29 cellular contexts compared by ENCODE assay signal in genomic region chr4:85793256-85793655, GRCh38.
DNase-seq lines count a peak whose midpoint lies in the region; ATAC-seq and TF ChIP-seq lines count a peak whose summit lies in the region.
"Had no signal": no experiment of that assay in that cellular context is flagged by ENCODE, and none has a peak within 500 bp of the region (broad histone marks: within the 10 kb centered on the region; RNA-seq: fewer than 3 reads in every experiment).

No MANE protein-coding gene starts in this region.

- H2AFZ ChIP-seq in GM23248 (no peak overlapping the region), smooth muscle cell (ENCODE audit: low read depth) (no peak overlapping the region)
- H2AFZ ChIP-seq: parathyroid adenoma had no signal

- H3K9me2 ChIP-seq in GM23248 (ENCODE audit: insufficient read depth): no peaks in the 10 kb centered on the region; the same call in 1 of the 2 replicates

- peak overlapping the region; percentile 8 for H3K4me2 ChIP-seq in GM23248 (ENCODE audit: unreplicated experiment)
- H3K4me2 ChIP-seq in smooth muscle cell: peak overlapping the region; percentile 50
- H3K4me2 ChIP-seq: A549 had no signal

- H3K79me2 ChIP-seq in GM23248 (ENCODE audit: insufficient read depth): peaks cover 99% of the 10 kb centered on the region
- no peaks in the 10 kb centered on the region for H3K79me2 ChIP-seq in smooth muscle cell (ENCODE audit: low read depth)
- H3K79me2 ChIP-seq: parathyroid adenoma had no signal

- 91 to 96% methylated on average over 2 of the region's 2 CpGs for WGBS in GM23248 (ENCODE audit: low coverage in 1 of 2, low lambda C conversion rate in 2 of 2, missing lambda C conversion rate in 2 of 2), 2 experiments
- WGBS in smooth muscle cell (ENCODE audit: low lambda C conversion rate): 7% methylated on average over 2 of the region's 2 CpGs

- no peak for TF ChIP-seq CTCF in brain microvascular endothelial cell (IDR thresholded peaks at IDR 0.05; ENCODE audit: low read depth, low read length, missing control alignments)
- no peak for TF ChIP-seq CTCF in fibroblast of the aortic adventitia (IDR thresholded peaks at IDR 0.05; ENCODE audit: insufficient read depth, low read length)
- TF ChIP-seq CTCF in smooth muscle cell (IDR thresholded peaks at IDR 0.05; ENCODE audit: borderline replicate concordance, insufficient read depth, poor library complexity, severe bottlenecking): no peak
- no peak for TF ChIP-seq CTCF in endothelial cell (IDR thresholded peaks at IDR 0.05; ENCODE audit: unreplicated experiment)

- H3K9ac ChIP-seq in GM23248 (peak overlapping the region; percentile 7; the same call in 1 of the 2 replicates), smooth muscle cell (ENCODE audit: low read depth) (peak overlapping the region; percentile 1)
- H3K9ac ChIP-seq: parathyroid adenoma had no signal

- H3K4me3 ChIP-seq in GM23248: no peak overlapping the region
- H3K4me3 ChIP-seq in brain microvascular endothelial cell (ENCODE audit: low read depth, low read length): no peak overlapping the region
- no peak overlapping the region for H3K4me3 ChIP-seq in fibroblast of the aortic adventitia (ENCODE audit: low read depth, low read length)
- H3K4me3 ChIP-seq in smooth muscle cell: no peak overlapping the region
- H3K4me3 ChIP-seq: A549, cardiac muscle cell, skin epidermis, vagina had no signal

- no peak for ATAC-seq in GM18861 (IDR thresholded peaks at IDR 0.05; ENCODE audit: unreplicated experiment)
- ATAC-seq: A549; left colon; Panc1; stimulated activated naive CD8-positive, alpha-beta T cell treated with anti-CD3 and anti-CD28 coated beads, Interleukin-15, Interleukin-2, amounts not matched to agents 100 U/mL and 50 U/mL, for 24 hours had no signal

- no peaks in the 10 kb centered on the region for H3K36me3 Mint-ChIP-seq in endothelial cell (ENCODE audit: low read depth, unreplicated experiment)
- H3K36me3 Mint-ChIP-seq: CD8-positive, alpha-beta memory T cell; immature natural killer cell had no signal

- H3K4me3 Mint-ChIP-seq in endothelial cell (ENCODE audit: unreplicated experiment): no peak overlapping the region
- H3K4me3 Mint-ChIP-seq: activated CD4-positive, alpha-beta memory T cell treated with anti-CD3 and anti-CD28 coated beads, Interleukin-2, amount 10 ng/mL, durations not matched to agents 7 days and 5 days; activated T-helper 1 cell treated with anti-CD3 and anti-CD28 coated beads, Interleukin-12 subunit alpha, Interleukin-12 subunit beta, Interleukin-2, Interleukin-4 antibody, amounts not matched to agents 30 ng/mL and 10 ng/mL and 1 ng/mL, durations not matched to agents 14 hours and 24 hours and 36 hours; CD8-positive, alpha-beta memory T cell; immature natural killer cell; neural crest cell had no signal

- H3F3A ChIP-seq in GM23248 (ENCODE audit: insufficient read depth) (peaks cover 39% of the 10 kb centered on the region), smooth muscle cell (ENCODE audit: low read depth) (no peaks in the 10 kb centered on the region)

- no peaks in the 10 kb centered on the region for H4K20me1 ChIP-seq in GM23248 (ENCODE audit: insufficient read depth)
- H4K20me1 ChIP-seq in smooth muscle cell (ENCODE audit: low read depth): no peaks in the 10 kb centered on the region

- no peaks in the 10 kb centered on the region for H3K9me3 ChIP-seq in GM23248 (ENCODE audit: low read depth)
- no peaks in the 10 kb centered on the region for H3K9me3 ChIP-seq in smooth muscle cell (replicated peaks; ENCODE audit: low read depth)
- H3K9me3 ChIP-seq: A549, BE2C, vagina had no signal

- peaks cover 65% of the 10 kb centered on the region for H3K4me1 ChIP-seq in GM23248 (ENCODE audit: insufficient read depth)
- no peaks in the 10 kb centered on the region for H3K4me1 ChIP-seq in smooth muscle cell (ENCODE audit: low read depth)
- H3K4me1 ChIP-seq: A549, BE2C, parathyroid adenoma had no signal

- in situ Hi-C loops in GM23248 (cut with MboI) (no loop called here), brain microvascular endothelial cell (cut with HindIII; ENCODE audit: low pct_ligation_motif_present, low sequenced_read_pairs) (no loop called here)

- H3K27me3 ChIP-seq in GM23248 (replicated peaks; ENCODE audit: insufficient read depth) (no peaks in the 10 kb centered on the region), brain microvascular endothelial cell (replicated peaks) (no peaks in the 10 kb centered on the region), smooth muscle cell (ENCODE audit: low read depth) (no peaks in the 10 kb centered on the region)
- H3K27me3 ChIP-seq: BE2C, cardiac muscle cell, vagina had no signal

- H3K27ac Mint-ChIP-seq in endothelial cell (ENCODE audit: unreplicated experiment): no peak overlapping the region
- H3K27ac Mint-ChIP-seq: activated CD4-positive, alpha-beta memory T cell treated with anti-CD3 and anti-CD28 coated beads, Interleukin-2, amount 10 ng/mL, durations not matched to agents 7 days and 5 days; activated T-helper 1 cell treated with anti-CD3 and anti-CD28 coated beads, Interleukin-12 subunit alpha, Interleukin-12 subunit beta, Interleukin-2, Interleukin-4 antibody, amounts not matched to agents 30 ng/mL and 10 ng/mL and 1 ng/mL, durations not matched to agents 14 hours and 24 hours and 36 hours; CD8-positive, alpha-beta memory T cell; immature natural killer cell had no signal

- no peak for DNase-seq in GM23248
- DNase-seq in brain microvascular endothelial cell: no peak
- peak; percentile 54 for DNase-seq in fibroblast of the aortic adventitia (ENCODE audit: low read depth)
- DNase-seq in smooth muscle cell (lab: John Stamatoyannopoulos, UW; ENCODE audit: unreplicated experiment): no peak
- DNase-seq in caudate nucleus (lab: John Stamatoyannopoulos, UW): no peak
- no peak for DNase-seq in NCI-H82 treated with DMSO at 0.1 percent for 48 hours (lab: John Stamatoyannopoulos, UW; ENCODE audit: unreplicated experiment)
- DNase-seq in endothelial cell (ENCODE audit: low spot score): no peak
- DNase-seq: activated CD4-positive, alpha-beta memory T cell treated with anti-CD3 and anti-CD28 coated beads, Interleukin-2, amount 10 ng/mL, durations not matched to agents 7 days and 5 days; activated CD8-positive, alpha-beta memory T cell treated with anti-CD3 and anti-CD28 coated beads, Interleukin-2, amount 50 U/mL, for 48 hours; activated naive CD4-positive, alpha-beta T cell treated with anti-CD3 and anti-CD28 coated beads, Interleukin-2, amount 50 U/mL, for 16 hours; BE2C; CD8-positive, alpha-beta memory T cell; immature natural killer cell; left colon; mammary epithelial cell; NCI-H2029 treated with DMSO at 0.1 percent for 48 hours; NCI-H526; retina; Right ventricle myocardium superior; stimulated activated naive CD8-positive, alpha-beta T cell treated with anti-CD3 and anti-CD28 coated beads, Interleukin-15, Interleukin-2, amounts not matched to agents 100 U/mL and 50 U/mL, for 24 hours had no signal

- H3K27ac ChIP-seq in GM23248: peak overlapping the region; percentile 25; the same call in 1 of the 2 replicates
- H3K27ac ChIP-seq in brain microvascular endothelial cell: peak overlapping the region; percentile 33
- H3K27ac ChIP-seq in smooth muscle cell (ENCODE audit: low read depth): peak overlapping the region; percentile 24
- no peak overlapping the region for H3K27ac ChIP-seq in caudate nucleus (ENCODE audit: low read depth, low read length)
- H3K27ac ChIP-seq: A549, cardiac muscle cell, parathyroid adenoma, vagina had no signal

- peaks cover 7% of the 10 kb centered on the region for H3K4me1 Mint-ChIP-seq in endothelial cell (ENCODE audit: unreplicated experiment)
- H3K4me1 Mint-ChIP-seq: activated CD4-positive, alpha-beta memory T cell treated with anti-CD3 and anti-CD28 coated beads, Interleukin-2, amount 10 ng/mL, durations not matched to agents 7 days and 5 days; CD8-positive, alpha-beta memory T cell; immature natural killer cell; neural crest cell had no signal

- no peaks in the 10 kb centered on the region for H3K27me3 Mint-ChIP-seq in endothelial cell (ENCODE audit: unreplicated experiment)
- H3K27me3 Mint-ChIP-seq: activated CD4-positive, alpha-beta memory T cell treated with anti-CD3 and anti-CD28 coated beads, Interleukin-2, amount 10 ng/mL, durations not matched to agents 7 days and 5 days; CD8-positive, alpha-beta memory T cell had no signal

- H3K36me3 ChIP-seq in GM23248 (ENCODE audit: low read depth): no peaks in the 10 kb centered on the region
- H3K36me3 ChIP-seq in brain microvascular endothelial cell (replicated peaks): no peaks in the 10 kb centered on the region
- H3K36me3 ChIP-seq in smooth muscle cell (ENCODE audit: low read depth): no peaks in the 10 kb centered on the region
- H3K36me3 ChIP-seq: BE2C, cardiac muscle cell, vagina had no signal

- H3K9me3 Mint-ChIP-seq in endothelial cell (ENCODE audit: unreplicated experiment): no peaks in the 10 kb centered on the region
- H3K9me3 Mint-ChIP-seq: activated CD4-positive, alpha-beta memory T cell treated with anti-CD3 and anti-CD28 coated beads, Interleukin-2, amount 10 ng/mL, durations not matched to agents 7 days and 5 days; activated T-helper 1 cell treated with anti-CD3 and anti-CD28 coated beads, Interleukin-12 subunit alpha, Interleukin-12 subunit beta, Interleukin-2, Interleukin-4 antibody, amounts not matched to agents 30 ng/mL and 10 ng/mL and 1 ng/mL, durations not matched to agents 14 hours and 24 hours and 36 hours had no signal
